ENCODE assay signal across 13 cellular contexts in genomic region chr19:47331931-47332547, GRCh38. TPM values are rescaled to one million over a fixed set of nuclear protein-coding genes. Genes with fewer than 3 reads are reported as not detected.
A peak's percentile ranks its signal among the peaks of the same experiment; 100 is the strongest.
DNase-seq lines count a peak whose midpoint lies in the region; FAIRE-seq and TF ChIP-seq lines count a peak whose summit lies in the region.
"Had no signal": no experiment of that assay in that cellular context is flagged by ENCODE, and none has a peak within 500 bp of the region (broad histone marks: within the 10 kb centered on the region; RNA-seq: fewer than 3 reads in every experiment).

Gene C5AR2 (plus strand): TSS chr19:47332175. CDS start chr19:47340800, 8,625 bp downstream.

- DNase-seq in GM23248, result peak; percentile 61
- DNase-seq in astrocyte (ENCODE audit: low read depth), result no peak
- DNase-seq in iPS-NIHi7 (ENCODE audit: extremely low spot score), result peak; percentile 9
- DNase-seq in activated CD8-positive, alpha-beta memory T cell treated with anti-CD3 and anti-CD28 coated beads, Interleukin-2, amount 50 U/mL, for 48 hours, result no peak
- no peak for DNase-seq in HEK293T (ENCODE audit: extremely low spot score)
- no peak for DNase-seq in activated CD4-positive, alpha-beta T cell treated with anti-CD3 and anti-CD28 coated beads, Interleukin-2, amount 50 U/mL, for 4 hours
- no peak for DNase-seq in UCSD-AML1 (lab: John Stamatoyannopoulos, UW; ENCODE audit: unreplicated experiment)
- DNase-seq: NCI-H345; stimulated activated CD4-positive, alpha-beta T cell treated with anti-CD3 and anti-CD28 coated beads, Interleukin-1b, Interleukin-23, amount 100 ng/mL, for 48 hours; stimulated activated naive B cell treated with anti-CD40 and anti-IgM and Interleukin-4, amounts not matched to agents 10 μg/mL and 1 μg/mL and 100 μg/mL, for 72 hours had no signal

- H2AFZ ChIP-seq in GM23248, result peak within 1 kb of the TSS; percentile 87
- H2AFZ ChIP-seq in astrocyte (ENCODE audit: low read depth, low read length), result peak within 1 kb of the TSS; percentile 44

- no peaks in the 10 kb centered on the region for H3K4me1 Mint-ChIP-seq in astrocyte (ENCODE audit: low read depth, unreplicated experiment)

- WGBS in GM23248 (ENCODE audit: low coverage in 1 of 2, low lambda C conversion rate in 2 of 2, missing lambda C conversion rate in 2 of 2), 2 experiments, result 13% methylated on average over 18 of the region's 18 CpGs

- no peaks in the 10 kb centered on the region for H3K9me2 ChIP-seq in GM23248 (ENCODE audit: insufficient read depth)

- H4K20me1 ChIP-seq in GM23248 (ENCODE audit: insufficient read depth), result no peaks in the 10 kb centered on the region
- no peaks in the 10 kb centered on the region for H4K20me1 ChIP-seq in astrocyte (ENCODE audit: insufficient read depth, low read length)

- H3K9me3 Mint-ChIP-seq in astrocyte (ENCODE audit: unreplicated experiment), result peaks cover 3% of the 10 kb centered on the region
- H3K9me3 Mint-ChIP-seq: stimulated activated naive B cell treated with anti-CD40 and anti-IgM and Interleukin-4, amounts not matched to agents 10 μg/mL and 1 μg/mL and 100 μg/mL, for 72 hours had no signal

- H3K4me2 ChIP-seq in GM23248 (ENCODE audit: unreplicated experiment) (peak within 1 kb of the TSS; percentile 78), astrocyte (ENCODE audit: low read length) (no peak within 1 kb of the TSS), skeletal muscle satellite cell (ENCODE audit: low read length) (peak within 1 kb of the TSS; percentile 69)

- in situ Hi-C loops in GM23248 (cut with MboI), result no loop called here

- H3K36me3 Mint-ChIP-seq in astrocyte (ENCODE audit: low read depth, unreplicated experiment), result no peaks in the 10 kb centered on the region
- H3K36me3 Mint-ChIP-seq: stimulated activated naive B cell treated with anti-CD40 and anti-IgM and Interleukin-4, amounts not matched to agents 10 μg/mL and 1 μg/mL and 100 μg/mL, for 72 hours had no signal

- CTCF ChIA-PET in HEK293T (lab: Yijun Ruan, JAX), result no interaction called here

- H3K9me3 ChIP-seq in GM23248 (ENCODE audit: low read depth), result no peaks in the 10 kb centered on the region
- no peaks in the 10 kb centered on the region for H3K9me3 ChIP-seq in astrocyte (ENCODE audit: insufficient read depth, low read depth, low read length)
- no peaks in the 10 kb centered on the region for H3K9me3 ChIP-seq in skeletal muscle satellite cell (replicated peaks; ENCODE audit: low read length)

- no peaks in the 10 kb centered on the region for H3K27me3 ChIP-seq in GM23248 (replicated peaks; ENCODE audit: insufficient read depth)
- H3K27me3 ChIP-seq in astrocyte (ENCODE audit: insufficient read depth, low read length), result no peaks in the 10 kb centered on the region
- H3K27me3 ChIP-seq in skeletal muscle satellite cell (ENCODE audit: control insufficient read depth, insufficient read depth, low read length), result no peaks in the 10 kb centered on the region

- TF ChIP-seq CTCF in astrocyte (IDR thresholded peaks at IDR 0.05; ENCODE audit: insufficient read depth, low read depth, low read length), result no peak

- H3F3A ChIP-seq in GM23248 (ENCODE audit: insufficient read depth), result no peaks in the 10 kb centered on the region

- H3K79me2 ChIP-seq in GM23248 (ENCODE audit: insufficient read depth), result no peaks in the 10 kb centered on the region
- no peaks in the 10 kb centered on the region for H3K79me2 ChIP-seq in astrocyte (ENCODE audit: insufficient read depth, low read length)

- peaks cover 18% of the 10 kb centered on the region for H3K27me3 Mint-ChIP-seq in astrocyte (ENCODE audit: low read depth, unreplicated experiment)

- no peak within 1 kb of the TSS for H3K27ac ChIP-seq in GM23248
- H3K27ac ChIP-seq in astrocyte (ENCODE audit: low read depth, low read length), result no peak within 1 kb of the TSS
- H3K27ac ChIP-seq: VCaP had no signal

- FAIRE-seq in astrocyte (lab: Jason Lieb, UNC), result no peak

- H3K36me3 ChIP-seq in GM23248 (ENCODE audit: low read depth), result no peaks in the 10 kb centered on the region
- no peaks in the 10 kb centered on the region for H3K36me3 ChIP-seq in astrocyte (ENCODE audit: insufficient read depth, low read length)
- no peaks in the 10 kb centered on the region for H3K36me3 ChIP-seq in skeletal muscle satellite cell (ENCODE audit: insufficient read depth, low read length)

- no peak within 1 kb of the TSS for H3K27ac Mint-ChIP-seq in astrocyte (ENCODE audit: unreplicated experiment)
- H3K27ac Mint-ChIP-seq: stimulated activated naive B cell treated with anti-CD40 and anti-IgM and Interleukin-4, amounts not matched to agents 10 μg/mL and 1 μg/mL and 100 μg/mL, for 72 hours had no signal

- H3K4me3 ChIP-seq in GM23248 (peak within 1 kb of the TSS; percentile 64), astrocyte (ENCODE audit: insufficient read depth, low read depth, low read length) (no peak within 1 kb of the TSS), skeletal muscle satellite cell (ENCODE audit: low read length) (peak within 1 kb of the TSS; percentile 54)

- H3K9ac ChIP-seq in GM23248, result peak within 1 kb of the TSS; percentile 73
- H3K9ac ChIP-seq in astrocyte (ENCODE audit: low read length), result no peak within 1 kb of the TSS
- H3K9ac ChIP-seq in skeletal muscle satellite cell (ENCODE audit: low read depth, low read length), result peak within 1 kb of the TSS; percentile 44

- POLR2A ChIA-PET in HEK293T (lab: Yijun Ruan, JAX), result no interaction called here

- H3K4me1 ChIP-seq in GM23248 (ENCODE audit: insufficient read depth), result no peaks in the 10 kb centered on the region
- H3K4me1 ChIP-seq in astrocyte (ENCODE audit: insufficient read depth, low read length), result no peaks in the 10 kb centered on the region
- peaks cover 14% of the 10 kb centered on the region for H3K4me1 ChIP-seq in skeletal muscle satellite cell (ENCODE audit: control insufficient read depth, insufficient read depth, low read length)

- no peak within 1 kb of the TSS for H3K4me3 Mint-ChIP-seq in astrocyte (ENCODE audit: unreplicated experiment)
- H3K4me3 Mint-ChIP-seq: stimulated activated naive B cell treated with anti-CD40 and anti-IgM and Interleukin-4, amounts not matched to agents 10 μg/mL and 1 μg/mL and 100 μg/mL, for 72 hours had no signal

TF ChIP-seq in HEK293T, 16 proteins besides CTCF, POLR2A, EP300 and RAD21:
- TF ChIP-seq NFRKB (IDR thresholded peaks at IDR 0.05), result no peak
- no peak for TF ChIP-seq FOXA1 (IDR thresholded peaks at IDR 0.05)
- TF ChIP-seq SUZ12 (IDR thresholded peaks at IDR 0.05), result no peak
- TF ChIP-seq ELF4 (IDR thresholded peaks at IDR 0.05), result no peak
- no peak for TF ChIP-seq TARDBP (IDR thresholded peaks at IDR 0.05)
- no peak for TF ChIP-seq HDGF (IDR thresholded peaks at IDR 0.05; ENCODE audit: borderline replicate concordance)
- TF ChIP-seq FOXM1 (IDR thresholded peaks at IDR 0.05; ENCODE audit: borderline replicate concordance), result no peak
- TF ChIP-seq FOXK2 (IDR thresholded peaks at IDR 0.05), result no peak
- TF ChIP-seq BHLHE40 (IDR thresholded peaks at IDR 0.05; ENCODE audit: borderline replicate concordance), result no peak
- no peak for TF ChIP-seq ARNT (IDR thresholded peaks at IDR 0.05)
- TF ChIP-seq, protein P1, sequence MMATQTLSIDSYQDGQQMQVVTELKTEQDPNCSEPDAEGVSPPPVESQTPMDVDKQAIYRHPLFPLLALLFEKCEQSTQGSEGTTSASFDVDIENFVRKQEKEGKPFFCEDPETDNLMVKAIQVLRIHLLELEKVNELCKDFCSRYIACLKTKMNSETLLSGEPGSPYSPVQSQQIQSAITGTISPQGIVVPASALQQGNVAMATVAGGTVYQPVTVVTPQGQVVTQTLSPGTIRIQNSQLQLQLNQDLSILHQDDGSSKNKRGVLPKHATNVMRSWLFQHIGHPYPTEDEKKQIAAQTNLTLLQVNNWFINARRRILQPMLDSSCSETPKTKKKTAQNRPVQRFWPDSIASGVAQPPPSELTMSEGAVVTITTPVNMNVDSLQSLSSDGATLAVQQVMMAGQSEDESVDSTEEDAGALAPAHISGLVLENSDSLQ (IDR thresholded peaks at IDR 0.05), result no peak
- no peak for TF ChIP-seq SP1 (IDR thresholded peaks at IDR 0.05)
- no peak for TF ChIP-seq CTBP1 (IDR thresholded peaks at IDR 0.05; ENCODE audit: borderline replicate concordance)
- TF ChIP-seq LEF1 (IDR thresholded peaks at IDR 0.05; ENCODE audit: borderline replicate concordance), result no peak
- TF ChIP-seq L3MBTL2 (conservative IDR thresholded peaks at IDR 0.05), result no peak
- no peak for TF ChIP-seq ZNF384 (IDR thresholded peaks at IDR 0.05)

RNA-seq across cellular contexts. Expression of gene C5AR2, which starts in this region (rescaled TPM):
- 1.3 and 1.9 TPM in 2 replicates for total RNA-seq in GM23248 (2014; rRNA removed; shearing (Covaris generic))
- polyA plus RNA-seq in GM23248 (2016; fragmentation: Nextera tagmentation; extraction: Ambion mirVana), result 0.03 and 0.29 TPM in 2 replicates
- not detected in 2 replicates for total RNA-seq in astrocyte
- total RNA-seq in skeletal muscle satellite cell (2012; rRNA removed), result 0.44 and 0.76 TPM in 2 replicates
- polyA plus RNA-seq: neural cell had no signal

Comparison
In these comparisons a context has a peak if more than half of its experiments do, and no peak if none do; other contexts are left out.
1. DNase-seq: peak in GM23248 (single experiment) and iPS-NIHi7 (single experiment); none in astrocyte (single experiment), activated CD8-positive, alpha-beta memory T cell treated with anti-CD3 and anti-CD28 coated beads, Interleukin-2, amount 50 U/mL, for 48 hours (single experiment), HEK293T (single experiment), activated CD4-positive, alpha-beta T cell treated with anti-CD3 and anti-CD28 coated beads, Interleukin-2, amount 50 U/mL, for 4 hours (0 of 2) and UCSD-AML1 (single experiment).